Comparison of ENCODE assay signal across 9 cellular contexts in genomic region chr7:148967032-148967372, GRCh38.
DNase-seq lines count a peak whose midpoint lies in the region; ATAC-seq and TF ChIP-seq lines count a peak whose summit lies in the region.
"Had no signal": no experiment of that assay in that cellular context is flagged by ENCODE, and none has a peak within 500 bp of the region (broad histone marks: within the 10 kb centered on the region; RNA-seq: fewer than 3 reads in every experiment).

No MANE protein-coding gene starts in this region.

- no peak overlapping the region for H3K18ac ChIP-seq in trophoblast cell (ENCODE audit: low read length)

- H3K9me3 ChIP-seq in DOHH2 (ENCODE audit: control insufficient read depth, insufficient read depth, low read length) (no peaks in the 10 kb centered on the region), trophoblast cell (ENCODE audit: insufficient read depth, low read depth, low read length) (no peaks in the 10 kb centered on the region)
- H3K9me3 ChIP-seq: gastroesophageal sphincter had no signal

- H4K91ac ChIP-seq in trophoblast cell (ENCODE audit: low read depth, low read length), result no peak overlapping the region

- H2BK12ac ChIP-seq in trophoblast cell (ENCODE audit: low read length), result no peak overlapping the region

- H3K27ac Mint-ChIP-seq in MCF 10A (ENCODE audit: low read depth, unreplicated experiment), result peak overlapping the region; percentile 93

- no peak overlapping the region for H3K4ac ChIP-seq in trophoblast cell (ENCODE audit: low read depth, low read length)

- H3K9me2 ChIP-seq in DOHH2 (replicated peaks; ENCODE audit: control insufficient read depth, low read length), result no peaks in the 10 kb centered on the region

- no peaks in the 10 kb centered on the region for H4K20me1 ChIP-seq in DOHH2 (ENCODE audit: control insufficient read depth, insufficient read depth, low read depth, low read length)

- TF ChIP-seq CTCF in DOHH2 (IDR thresholded peaks at IDR 0.05; ENCODE audit: low read depth, low read length, poor library complexity, severe bottlenecking) (peak; percentile 35), MCF 10A (IDR thresholded peaks at IDR 0.05; ENCODE audit: unreplicated experiment) (no peak)

- intact Hi-C loops in MCF 10A (cut with micrococcal nuclease) (loop anchor here (5.0 kb wide), 1 partner anchor 680 kb away; no protein-coding TSS in a partner anchor), left cardiac atrium (cut with DNase I) (loop anchor here (5.0 to 10.0 kb wide), 4 partner anchors 82 to 702 kb away; partner anchors contain the start of gene EZH2 (in 1 of the 2))

- H3K36me3 Mint-ChIP-seq in MCF 10A (ENCODE audit: insufficient read depth, unreplicated experiment), result peaks cover 11% of the 10 kb centered on the region

- H3K4me3 ChIP-seq in DOHH2 (ENCODE audit: low read length) (peak overlapping the region; percentile 65), trophoblast cell (ENCODE audit: low read depth, low read length) (no peak overlapping the region)

- H3K79me2 ChIP-seq in DOHH2 (ENCODE audit: control insufficient read depth, low read length), result no peaks in the 10 kb centered on the region
- H3K79me2 ChIP-seq in trophoblast cell (ENCODE audit: control insufficient read depth, insufficient read depth, low read length, poor library complexity), result no peaks in the 10 kb centered on the region

- no peak overlapping the region for H2AK5ac ChIP-seq in trophoblast cell (ENCODE audit: low read length)

- DNase-seq in MCF 10A (ENCODE audit: unreplicated experiment), result no peak
- DNase-seq in trophoblast cell, result no peak
- no peak for DNase-seq in NCI-H1092 (lab: John Stamatoyannopoulos, UW)
- no peak for DNase-seq in NCI-H1417 (lab: John Stamatoyannopoulos, UW)
- no peak for DNase-seq in NCI-H82 treated with DMSO at 0.1 percent for 48 hours (lab: John Stamatoyannopoulos, UW; ENCODE audit: unreplicated experiment)
- DNase-seq in left cardiac atrium, result no peak

- no peak overlapping the region for H3K23ac ChIP-seq in trophoblast cell (ENCODE audit: low read length)

- H4K12ac ChIP-seq in trophoblast cell (ENCODE audit: low read depth, low read length), result no peak overlapping the region

- H3K27me3 Mint-ChIP-seq in MCF 10A (ENCODE audit: insufficient read depth, unreplicated experiment), result no peaks in the 10 kb centered on the region

- H3K4me2 ChIP-seq in DOHH2 (ENCODE audit: low read length) (peak overlapping the region; percentile 56), trophoblast cell (ENCODE audit: low read length) (no peak overlapping the region)

- POLR2A ChIA-PET in MCF 10A (lab: Yijun Ruan, JAX), result interaction anchor here (0.8 kb wide), 1 partner anchor 16 kb away, joined by 4 read pairs; no protein-coding TSS in a partner anchor

- no CpG with 5 or more reads among the region's 13 CpGs for WGBS in trophoblast cell (ENCODE audit: extremely low coverage, insufficient coverage, insufficient read length)

- H3K9ac ChIP-seq in trophoblast cell (ENCODE audit: low read length), result no peak overlapping the region

- peak overlapping the region; percentile 10 for H2AFZ ChIP-seq in trophoblast cell (ENCODE audit: insufficient read depth, low read length, poor library complexity)

- H3K4me1 ChIP-seq in DOHH2 (ENCODE audit: control insufficient read depth, low read length) (peaks cover 42% of the 10 kb centered on the region), trophoblast cell (ENCODE audit: control insufficient read depth in 1 of 2, insufficient read depth in 2 of 2, low read length in 2 of 2) (no peaks in the 10 kb centered on the region)

- H4K8ac ChIP-seq in trophoblast cell (ENCODE audit: low read depth, low read length), result no peak overlapping the region

- no peak overlapping the region for H3K27ac ChIP-seq in DOHH2 (ENCODE audit: low read depth, low read length)
- H3K27ac ChIP-seq in trophoblast cell (ENCODE audit: low read depth, low read length), result no peak overlapping the region

- H3K36me3 ChIP-seq in DOHH2 (ENCODE audit: control insufficient read depth, low read length), result no peaks in the 10 kb centered on the region
- H3K36me3 ChIP-seq in trophoblast cell (ENCODE audit: control insufficient read depth in 1 of 2, insufficient read depth in 2 of 2, low read length in 2 of 2), result no peaks in the 10 kb centered on the region
- H3K36me3 ChIP-seq: gastroesophageal sphincter had no signal

- peaks cover 11% of the 10 kb centered on the region for H3K4me1 Mint-ChIP-seq in MCF 10A (ENCODE audit: insufficient read depth, unreplicated experiment)

- no peak overlapping the region for H2BK5ac ChIP-seq in trophoblast cell (ENCODE audit: low read depth, low read length, poor library complexity)

- H3K4me3 Mint-ChIP-seq in MCF 10A (ENCODE audit: unreplicated experiment), result peak overlapping the region; percentile 95

- CTCF ChIA-PET in MCF 10A (lab: Yijun Ruan, JAX), result interaction anchor here (0.6 to 2.9 kb wide), 14 partner anchors 9 to 707 kb away, joined by 3 to 18 read pairs (median 4); no protein-coding TSS in a partner anchor

- H3K27me3 ChIP-seq in DOHH2 (ENCODE audit: control insufficient read depth, low read length), result peaks cover 13% of the 10 kb centered on the region; the same call in 1 of the 2 replicates
- no peaks in the 10 kb centered on the region for H3K27me3 ChIP-seq in trophoblast cell (ENCODE audit: insufficient read depth, low read length)
- H3K27me3 ChIP-seq: gastroesophageal sphincter had no signal

- BruUV-seq in MCF 10A (replicated peaks; lab: Mats Ljungman, UMichigan), result no TSS peak

- H2BK120ac ChIP-seq in trophoblast cell (ENCODE audit: insufficient read depth, low read length, poor library complexity), result no peak overlapping the region

- no peaks in the 10 kb centered on the region for H3K79me1 ChIP-seq in trophoblast cell (ENCODE audit: low read length)

- ATAC-seq in HG03280 (IDR thresholded peaks at IDR 0.05; ENCODE audit: unreplicated experiment) (peak; percentile 7), left cardiac atrium (no peak)

- H3K14ac ChIP-seq in trophoblast cell (ENCODE audit: low read length), result no peak overlapping the region

- H3F3A ChIP-seq in DOHH2 (ENCODE audit: control insufficient read depth, insufficient read depth), result 0 out of 2 replicates have a peak, but pooled peaks cover 3% of the 10 kb centered on the region

- no peaks in the 10 kb centered on the region for H3K9me3 Mint-ChIP-seq in MCF 10A (ENCODE audit: unreplicated experiment)
